In the genomic region with DNA sequence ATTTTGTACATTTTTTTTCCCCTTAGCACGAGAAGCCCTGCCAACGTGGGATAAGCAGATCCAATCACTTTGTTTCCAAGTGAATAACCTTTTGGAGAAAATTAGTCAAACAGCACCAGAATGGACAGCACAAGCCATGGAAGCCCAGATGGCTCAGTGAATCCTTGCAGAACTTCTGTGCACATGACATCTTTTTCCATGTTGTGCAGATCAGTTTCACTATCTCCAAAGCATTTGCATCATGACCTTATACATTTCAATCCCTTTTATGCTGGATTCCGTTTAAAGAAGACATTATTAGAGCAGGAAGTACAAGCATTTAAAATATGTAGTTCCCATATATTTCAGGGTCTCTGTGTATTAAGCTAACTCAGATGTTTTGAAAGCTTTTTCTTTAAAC, we compare ENCODE assay signal across 15 cellular contexts. TPM values are rescaled to one million over a fixed set of nuclear protein-coding genes. Genes with fewer than 3 reads are reported as not detected.
DNase-seq lines count a peak whose midpoint lies in the region; TF ChIP-seq lines count a peak whose summit lies in the region.
"Had no signal": no experiment of that assay in that cellular context is flagged by ENCODE, and none has a peak within 500 bp of the region (broad histone marks: within the 10 kb centered on the region; RNA-seq: fewer than 3 reads in every experiment).

No MANE protein-coding gene starts in this region.

- H4K91ac ChIP-seq in mesenchymal stem cell (ENCODE audit: low read length), result no peak overlapping the region

- H3K4me1 Mint-ChIP-seq in endodermal cell, result no peaks in the 10 kb centered on the region

- H3K4me2 ChIP-seq in KMS-11 (0 out of 2 replicates have a peak overlapping the region, but pooled peaks have one; percentile 37), mesenchymal stem cell (ENCODE audit: low read length, poor library complexity, severe bottlenecking) (no peak overlapping the region)

- no peak for TF ChIP-seq EP300 in suprapubic skin (IDR thresholded peaks at IDR 0.05)

- H3K79me1 ChIP-seq in mesenchymal stem cell (replicated peaks; ENCODE audit: low read length, poor library complexity, severe bottlenecking), result no peaks in the 10 kb centered on the region

- H2BK15ac ChIP-seq in mesenchymal stem cell (ENCODE audit: low read depth, poor library complexity, severe bottlenecking), result no peak overlapping the region

- H2BK12ac ChIP-seq in mesenchymal stem cell (ENCODE audit: low read length in 2 of 2), result no peak overlapping the region

- H3K4me3 Mint-ChIP-seq in endodermal cell, result no peak overlapping the region
- H3K4me3 Mint-ChIP-seq: activated T-cell treated with anti-CD3 and anti-CD28 coated beads, Interleukin-2, amount 50 U/mL, for 72 hours; CD8-positive, alpha-beta T cell had no signal

- H3K9me3 ChIP-seq in mesenchymal stem cell (ENCODE audit: control insufficient read depth, low read length), result no peaks in the 10 kb centered on the region
- no peaks in the 10 kb centered on the region for H3K9me3 ChIP-seq in vagina
- no peaks in the 10 kb centered on the region for H3K9me3 ChIP-seq in endodermal cell (ENCODE audit: control insufficient read depth, low read length)
- H3K9me3 ChIP-seq in suprapubic skin, result no peaks in the 10 kb centered on the region
- H3K9me3 ChIP-seq: left lung, SJSA1 had no signal

- 71% methylated on average over 2 of the region's 3 CpGs for WGBS in mesenchymal stem cell
- 88 to 100% methylated on average over 2 to 3 of the region's 3 CpGs for WGBS in endodermal cell (ENCODE audit: insufficient coverage in 1 of 2, insufficient read length in 1 of 2), 2 experiments
- WGBS in suprapubic skin, result 44% methylated on average over 3 of the region's 3 CpGs

- H3K79me2 ChIP-seq in KMS-11 (ENCODE audit: insufficient read depth, low read depth), result no peaks in the 10 kb centered on the region

- TF ChIP-seq POLR2A in vagina (IDR thresholded peaks at IDR 0.05) (no peak), suprapubic skin (IDR thresholded peaks at IDR 0.05) (no peak)

- TF ChIP-seq CTCF in KMS-11 (conservative IDR thresholded peaks at IDR 0.05; ENCODE audit: low read depth, low read length) (no peak), vagina (IDR thresholded peaks at IDR 0.05) (no peak), endodermal cell (conservative IDR thresholded peaks at IDR 0.05) (no peak), suprapubic skin (IDR thresholded peaks at IDR 0.05) (no peak)

- H3K27me3 ChIP-seq in KMS-11 (ENCODE audit: insufficient read depth, low read depth) (no peaks in the 10 kb centered on the region), mesenchymal stem cell (ENCODE audit: control insufficient read depth in 1 of 2, insufficient read depth in 1 of 2, low read length in 2 of 2) (no peaks in the 10 kb centered on the region), vagina (no peaks in the 10 kb centered on the region), endodermal cell (ENCODE audit: control insufficient read depth, insufficient read depth, low read length, poor library complexity, severe bottlenecking) (no peaks in the 10 kb centered on the region), suprapubic skin (no peaks in the 10 kb centered on the region)
- H3K27me3 ChIP-seq: left lung, SJSA1 had no signal

- no peak overlapping the region for H2AFZ ChIP-seq in KMS-11 (ENCODE audit: low read depth)
- H2AFZ ChIP-seq in mesenchymal stem cell (ENCODE audit: low read depth, low read length), result no peak overlapping the region

- no peak overlapping the region for H3K18ac ChIP-seq in mesenchymal stem cell (ENCODE audit: low read depth in 1 of 2, low read length in 2 of 2)

- H2BK5ac ChIP-seq in mesenchymal stem cell (ENCODE audit: low read depth, low read length, poor library complexity, severe bottlenecking), result no peak overlapping the region

- no peak overlapping the region for H3K27ac Mint-ChIP-seq in endodermal cell
- H3K27ac Mint-ChIP-seq: activated T-cell treated with anti-CD3 and anti-CD28 coated beads, Interleukin-2, amount 50 U/mL, for 72 hours; CD8-positive, alpha-beta T cell had no signal

- intact Hi-C loops in vagina (cut with DNase I), result no loop called here

- H3K4me3 ChIP-seq in KMS-11 (IDR thresholded peaks at IDR 0.05; ENCODE audit: insufficient read depth, low read depth, low read length) (no peak overlapping the region), mesenchymal stem cell (ENCODE audit: insufficient read depth in 1 of 2, low read depth in 1 of 2, low read length in 2 of 2) (peak overlapping the region in 1 of 2 experiments; percentile 34), vagina (no peak overlapping the region), endodermal cell (ENCODE audit: low read length) (no peak overlapping the region), suprapubic skin (no peak overlapping the region)
- H3K4me3 ChIP-seq: left lung, SJSA1 had no signal

- no peaks in the 10 kb centered on the region for H4K20me1 ChIP-seq in KMS-11 (ENCODE audit: insufficient read depth)

- H3K4me1 ChIP-seq in KMS-11 (ENCODE audit: low read depth, poor library complexity, severe bottlenecking), result peaks cover 22% of the 10 kb centered on the region
- H3K4me1 ChIP-seq in mesenchymal stem cell (ENCODE audit: control insufficient read depth, insufficient read depth, low read depth, low read length), result peaks cover 4% of the 10 kb centered on the region
- peaks cover 24% of the 10 kb centered on the region for H3K4me1 ChIP-seq in vagina
- no peaks in the 10 kb centered on the region for H3K4me1 ChIP-seq in endodermal cell (ENCODE audit: control insufficient read depth, insufficient read depth, low read length)
- peaks cover 6% of the 10 kb centered on the region for H3K4me1 ChIP-seq in suprapubic skin
- H3K4me1 ChIP-seq: left lung had no signal

- no peak overlapping the region for H3K23ac ChIP-seq in mesenchymal stem cell (ENCODE audit: low read length in 2 of 2)

- no peak overlapping the region for H3K27ac ChIP-seq in KMS-11
- H3K27ac ChIP-seq in mesenchymal stem cell (ENCODE audit: low read length, poor library complexity, severe bottlenecking), result peak overlapping the region; percentile 44
- peak overlapping the region; percentile 64 for H3K27ac ChIP-seq in vagina
- H3K27ac ChIP-seq in endodermal cell (ENCODE audit: low read depth, low read length), result no peak overlapping the region
- no peak overlapping the region for H3K27ac ChIP-seq in suprapubic skin
- H3K27ac ChIP-seq: SJSA1 had no signal

- H3K14ac ChIP-seq in mesenchymal stem cell (ENCODE audit: low read length in 2 of 2), result no peak overlapping the region

- no peak overlapping the region for H2AK5ac ChIP-seq in mesenchymal stem cell (ENCODE audit: low read length, severe bottlenecking)

- no peak overlapping the region for H3K9ac ChIP-seq in KMS-11
- H3K9ac ChIP-seq in mesenchymal stem cell (ENCODE audit: low read length), result peak overlapping the region; percentile 42
- H3K9ac ChIP-seq in endodermal cell (ENCODE audit: extremely low read depth, low read length, poor library complexity, severe bottlenecking), result no peak overlapping the region

- H3K36me3 ChIP-seq in KMS-11 (ENCODE audit: insufficient read depth), result no peaks in the 10 kb centered on the region
- H3K36me3 ChIP-seq in mesenchymal stem cell (ENCODE audit: control insufficient read depth in 1 of 2, insufficient read depth in 2 of 2, low read depth in 1 of 2, low read length in 2 of 2), result peaks cover 8 to 32% of the 10 kb centered on the region in 2 experiments
- H3K36me3 ChIP-seq in vagina, result peaks cover 0 to 17% of the 10 kb centered on the region in 2 donors
- peaks cover 24% of the 10 kb centered on the region for H3K36me3 ChIP-seq in endodermal cell (ENCODE audit: control insufficient read depth, insufficient read depth, low read length)
- H3K36me3 ChIP-seq in suprapubic skin, result peaks cover 34% of the 10 kb centered on the region

- peaks cover 3% of the 10 kb centered on the region for H3K9me3 Mint-ChIP-seq in endodermal cell
- H3K9me3 Mint-ChIP-seq: activated T-cell treated with anti-CD3 and anti-CD28 coated beads, Interleukin-2, amount 50 U/mL, for 72 hours; CD8-positive, alpha-beta T cell had no signal

- H3K36me3 Mint-ChIP-seq in endodermal cell (ENCODE audit: low read depth), result peaks cover 35% of the 10 kb centered on the region

- no peak overlapping the region for H2BK120ac ChIP-seq in mesenchymal stem cell (ENCODE audit: low read depth, low read length)

- no peak overlapping the region for H3K4ac ChIP-seq in mesenchymal stem cell (ENCODE audit: low read depth in 1 of 2, low read length in 2 of 2)

- DNase-seq in astrocyte of the hippocampus (ENCODE audit: low read depth, low spot score), result peak; percentile 24
- peak; percentile 80 for DNase-seq in mesenchymal stem cell
- no peak for DNase-seq in vagina (ENCODE audit: extremely low spot score in 2 of 2)
- DNase-seq in endodermal cell, result no peak
- DNase-seq in suprapubic skin (ENCODE audit: low spot score in 2 of 2), result no peak
- DNase-seq in ecto neural progenitor cell (ENCODE audit: low spot score), result no peak
- DNase-seq: activated CD4-positive, alpha-beta T cell treated with anti-CD3 and anti-CD28 coated beads, Interleukin-2, amount 50 U/mL, for 4 hours; CD8-positive, alpha-beta T cell; left lung; NCI-H1436 treated with DMSO at 0.1 percent for 48 hours; small intestine; stimulated activated naive CD4-positive, alpha-beta T cell had no signal

- no peaks in the 10 kb centered on the region for H3K27me3 Mint-ChIP-seq in endodermal cell (ENCODE audit: insufficient read depth)

- no peak overlapping the region for H4K8ac ChIP-seq in mesenchymal stem cell (ENCODE audit: low read length)

RNA-seq across cellular contexts. Expression of gene PLAC8, which starts 39.3 kb away (rescaled TPM):
- 33.2 TPM for polyA plus RNA-seq in mesenchymal stem cell (2013, experiment 1 of 2)
- polyA plus RNA-seq in mesenchymal stem cell (2013, experiment 2 of 2), result 36.4 TPM
- total RNA-seq in vagina, result not detected
- 1 to 10 TPM; 1.8 to 2.6 TPM for total RNA-seq in endodermal cell
- polyA plus RNA-seq in endodermal cell (2013, experiment 1 of 2), result 0.39 TPM
- polyA plus RNA-seq in endodermal cell (2013, experiment 2 of 2), result 2.6 TPM
- total RNA-seq in suprapubic skin, result 1 to 10 TPM in 2 of 4 donors, not detected in 2; 1.3 TPM

RNA-seq across cellular contexts. Expression of gene COPS4, which starts 40.3 kb away (rescaled TPM):
- 41.8 TPM for polyA plus RNA-seq in mesenchymal stem cell (2013, experiment 1 of 2)
- 42.4 TPM for polyA plus RNA-seq in mesenchymal stem cell (2013, experiment 2 of 2)
- total RNA-seq in vagina (18.7 TPM), endodermal cell (10 to 100 TPM; 34.8 to 39.4 TPM), suprapubic skin (10 to 100 TPM; 36.3 to 59.5 (median 39.3) TPM)
- polyA plus RNA-seq in endodermal cell (2013, experiment 1 of 2), result 57.3 TPM
- 59.4 TPM for polyA plus RNA-seq in endodermal cell (2013, experiment 2 of 2)

Comparison
In these comparisons a context has a peak if more than half of its experiments do, and no peak if none do; other contexts are left out.
1. H3K27ac ChIP-seq: peak in mesenchymal stem cell (single experiment) and vagina (single experiment); none in KMS-11 (single experiment), endodermal cell (single experiment) and suprapubic skin (single experiment).
2. DNase-seq: peak in astrocyte of the hippocampus (single experiment) and mesenchymal stem cell (single experiment); none in vagina (0 of 2), endodermal cell (single experiment), suprapubic skin (0 of 2) and ecto neural progenitor cell (single experiment).